In the genomic region with DNA sequence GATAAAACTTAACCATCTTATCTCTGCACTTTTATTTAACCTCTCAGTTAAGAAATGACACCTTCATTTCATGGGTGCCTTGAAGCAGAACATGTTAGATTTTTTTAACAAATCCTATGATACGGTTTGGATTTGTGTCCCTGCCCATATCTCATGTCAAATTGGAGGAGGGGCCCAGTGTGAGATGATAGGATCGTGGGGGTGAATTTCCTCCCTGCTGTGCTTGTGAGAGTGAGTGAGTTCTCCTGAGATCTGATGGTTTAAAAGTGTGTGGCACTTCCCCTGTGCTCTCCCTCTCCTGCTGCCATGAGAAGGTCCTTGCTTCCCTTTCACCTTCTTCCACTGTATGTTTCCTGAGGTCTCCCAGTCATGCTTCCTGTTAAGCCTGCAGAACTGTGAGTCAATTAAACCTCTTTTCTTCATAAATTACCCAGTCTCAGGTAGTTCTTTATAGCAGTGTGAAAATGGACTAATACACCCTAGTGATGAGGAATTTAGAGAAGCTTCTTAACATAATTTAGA, we compare ENCODE assay signal across 15 cellular contexts.
"Had no signal": no experiment of that assay in that cellular context is flagged by ENCODE, and none has a peak within 500 bp of the region (broad histone marks: within the 10 kb centered on the region; RNA-seq: fewer than 3 reads in every experiment).

No MANE protein-coding gene starts in this region.

- H3K27me3 ChIP-seq: esophagus muscularis mucosa, sigmoid colon had no signal

- H3K4me3 Mint-ChIP-seq: activated CD4-positive, alpha-beta T cell treated with anti-CD3 and anti-CD28 coated beads for 36 hours; activated CD8-positive, alpha-beta T cell treated with anti-CD3 and anti-CD28 coated beads for 36 hours; activated naive CD8-positive, alpha-beta T cell treated with anti-CD3 and anti-CD28 coated beads, Interleukin-2, amount 50 U/mL, for 24 hours; memory B cell; nephron; type B pancreatic cell had no signal

- H3K27ac ChIP-seq: coronary artery, esophagus muscularis mucosa, sigmoid colon, VCaP had no signal

- ATAC-seq: activated CD4-positive, alpha-beta T cell treated with anti-CD3 and anti-CD28 coated beads for 36 hours; activated CD8-positive, alpha-beta T cell treated with anti-CD3 and anti-CD28 coated beads for 36 hours; activated naive CD8-positive, alpha-beta T cell treated with anti-CD3 and anti-CD28 coated beads, Interleukin-2, amount 50 U/mL, for 24 hours; left colon had no signal

- H3K27ac Mint-ChIP-seq: activated CD4-positive, alpha-beta T cell treated with anti-CD3 and anti-CD28 coated beads for 36 hours; activated CD8-positive, alpha-beta T cell treated with anti-CD3 and anti-CD28 coated beads for 36 hours; activated naive CD8-positive, alpha-beta T cell treated with anti-CD3 and anti-CD28 coated beads, Interleukin-2, amount 50 U/mL, for 24 hours; memory B cell; nephron; type B pancreatic cell had no signal

- H3K4me1 ChIP-seq: esophagus muscularis mucosa, sigmoid colon had no signal

- H3K9me3 ChIP-seq: esophagus muscularis mucosa, sigmoid colon had no signal

- H3K36me3 Mint-ChIP-seq: memory B cell had no signal

- H3K4me1 Mint-ChIP-seq: memory B cell, nephron had no signal

- H3K4me3 ChIP-seq: coronary artery, esophagus muscularis mucosa, sigmoid colon had no signal

- H3K27me3 Mint-ChIP-seq: memory B cell, type B pancreatic cell had no signal

- DNase-seq: activated CD4-positive, alpha-beta T cell treated with anti-CD3 and anti-CD28 coated beads for 36 hours; activated CD8-positive, alpha-beta memory T cell treated with anti-CD3 and anti-CD28 coated beads, Interleukin-2, amount 50 U/mL, for 48 hours; activated CD8-positive, alpha-beta T cell treated with anti-CD3 and anti-CD28 coated beads for 36 hours; activated naive CD4-positive, alpha-beta T cell treated with Interleukin-2 at 50 U/mL for 16 hours; activated naive CD8-positive, alpha-beta T cell treated with anti-CD3 and anti-CD28 coated beads, Interleukin-2, amount 50 U/mL, for 24 hours; left colon; sigmoid colon; stimulated activated CD4-positive, alpha-beta T cell treated with anti-CD3 and anti-CD28 coated beads, Interleukin-12 subunit alpha, Interleukin-12 subunit beta, amount 100 ng/mL, for 4 hours; stimulated activated naive CD4-positive, alpha-beta T cell treated with Interleukin-2 at 50 U/mL for 16 hours had no signal

- H3K9me3 Mint-ChIP-seq: activated naive CD8-positive, alpha-beta T cell treated with anti-CD3 and anti-CD28 coated beads, Interleukin-2, amount 50 U/mL, for 24 hours; memory B cell; nephron had no signal

- H3K36me3 ChIP-seq: esophagus muscularis mucosa, sigmoid colon had no signal
